ENCODE assay signal across 21 cellular contexts in the genomic region with DNA sequence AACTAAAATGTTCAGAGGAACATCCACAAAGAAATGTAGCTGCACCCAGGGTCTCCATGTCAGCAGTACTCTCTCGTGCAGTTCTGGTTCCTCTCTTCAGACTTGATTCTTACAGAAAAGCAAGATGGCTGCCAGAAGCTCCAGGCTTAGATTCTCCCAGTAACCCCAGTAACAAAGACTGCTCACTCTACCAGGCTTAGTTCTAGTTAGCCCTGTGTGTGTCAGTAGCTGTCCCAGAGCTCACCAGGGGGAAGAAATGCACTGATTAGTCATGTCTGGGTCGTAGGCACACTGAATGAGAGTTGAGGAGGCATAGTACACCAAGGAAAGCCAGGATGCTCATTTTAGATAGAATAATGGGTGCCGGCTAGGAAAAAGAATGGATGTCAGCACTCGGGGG.
DNase-seq lines count a peak whose midpoint lies in the region; ATAC-seq, FAIRE-seq and TF ChIP-seq lines count a peak whose summit lies in the region.
"Had no signal": no experiment of that assay in that cellular context is flagged by ENCODE, and none has a peak within 500 bp of the region (broad histone marks: within the 10 kb centered on the region; RNA-seq: fewer than 3 reads in every experiment).

No MANE protein-coding gene starts in this region.

- no peak overlapping the region for H3K4me3 Mint-ChIP-seq in neural progenitor cell
- H3K4me3 Mint-ChIP-seq in activated naive CD4-positive, alpha-beta T cell treated with anti-CD3 and anti-CD28 coated beads, Interleukin-2, amount 10 ng/mL, durations not matched to agents 7 days and 5 days = no peak overlapping the region
- no peak overlapping the region for H3K4me3 Mint-ChIP-seq in activated CD4-positive, alpha-beta memory T cell treated with anti-CD3 and anti-CD28 coated beads for 36 hours
- H3K4me3 Mint-ChIP-seq: CD4-positive, alpha-beta T cell had no signal

- no peaks in the 10 kb centered on the region for H3F3A ChIP-seq in neural progenitor cell (ENCODE audit: low read depth)

- no peaks in the 10 kb centered on the region for H3K4me1 ChIP-seq in keratinocyte (ENCODE audit: control insufficient read depth, extremely low read depth, insufficient read depth, low read length)
- peaks cover 15% of the 10 kb centered on the region for H3K4me1 ChIP-seq in neural progenitor cell
- H3K4me1 ChIP-seq: A549, Caco-2 had no signal

- DNase-seq in HCEC 1CT = peak; percentile 32
- peak; percentile 25 for DNase-seq in bronchial epithelial cell (ENCODE audit: low read depth)
- DNase-seq in keratinocyte (ENCODE audit: low read depth, low spot score) = no peak
- no peak for DNase-seq in neural progenitor cell (ENCODE audit: low spot score)
- no peak for DNase-seq in DMS53 (lab: John Stamatoyannopoulos, UW)
- no peak for DNase-seq in activated naive CD4-positive, alpha-beta T cell treated with anti-CD3 and anti-CD28 coated beads, Interleukin-2, amount 10 ng/mL, durations not matched to agents 7 days and 5 days
- no peak for DNase-seq in activated CD4-positive, alpha-beta memory T cell treated with anti-CD3 and anti-CD28 coated beads for 36 hours
- DNase-seq: AML-193; Caco-2; CD4-positive, alpha-beta T cell; DMS79; GDM1; GOT3; H7 had no signal

- H3K27me3 ChIP-seq in bronchial epithelial cell (ENCODE audit: control insufficient read depth, insufficient read depth, low read length) (no peaks in the 10 kb centered on the region), keratinocyte (ENCODE audit: control insufficient read depth, extremely low read depth, insufficient read depth, low read length) (no peaks in the 10 kb centered on the region), neural progenitor cell (no peaks in the 10 kb centered on the region)

- H3K36me3 Mint-ChIP-seq in neural progenitor cell = no peaks in the 10 kb centered on the region
- no peaks in the 10 kb centered on the region for H3K36me3 Mint-ChIP-seq in activated naive CD4-positive, alpha-beta T cell treated with anti-CD3 and anti-CD28 coated beads, Interleukin-2, amount 10 ng/mL, durations not matched to agents 7 days and 5 days
- H3K36me3 Mint-ChIP-seq in activated CD4-positive, alpha-beta memory T cell treated with anti-CD3 and anti-CD28 coated beads for 36 hours = no peaks in the 10 kb centered on the region

- H3K27ac ChIP-seq in keratinocyte (ENCODE audit: control insufficient read depth, insufficient read depth, low read length) (no peak overlapping the region), neural progenitor cell (no peak overlapping the region)
- H3K27ac ChIP-seq: 22Rv1, A549, C4-2B had no signal

- POLR2A ChIA-PET in activated CD4-positive, alpha-beta memory T cell treated with anti-CD3 and anti-CD28 coated beads for 36 hours (lab: Charles Lee) = no interaction called here

- H3K4me2 ChIP-seq in keratinocyte (ENCODE audit: control insufficient read depth, extremely low read depth, insufficient read depth, low read depth, low read length) = no peak overlapping the region
- H3K4me2 ChIP-seq in neural progenitor cell = no peak overlapping the region
- H3K4me2 ChIP-seq: A549 had no signal

- CTCF ChIA-PET in activated naive CD4-positive, alpha-beta T cell treated with anti-CD3 and anti-CD28 coated beads, Interleukin-2, amount 10 ng/mL, durations not matched to agents 7 days and 5 days (lab: Charles Lee) = no interaction called here
- CTCF ChIA-PET in activated CD4-positive, alpha-beta memory T cell treated with anti-CD3 and anti-CD28 coated beads for 36 hours (lab: Charles Lee) = no interaction called here

- dilution Hi-C loops in keratinocyte (cut with MboI; ENCODE audit: extremely low pct_ligation_motif_present, low sequenced_read_pairs) = no loop called here

- peaks cover 21% of the 10 kb centered on the region for H3K4me1 Mint-ChIP-seq in neural progenitor cell
- no peaks in the 10 kb centered on the region for H3K4me1 Mint-ChIP-seq in activated naive CD4-positive, alpha-beta T cell treated with anti-CD3 and anti-CD28 coated beads, Interleukin-2, amount 10 ng/mL, durations not matched to agents 7 days and 5 days
- no peaks in the 10 kb centered on the region for H3K4me1 Mint-ChIP-seq in activated CD4-positive, alpha-beta memory T cell treated with anti-CD3 and anti-CD28 coated beads for 36 hours (ENCODE audit: low read depth)

- H3K36me3 ChIP-seq in bronchial epithelial cell (ENCODE audit: control insufficient read depth, insufficient read depth, low read length) (no peaks in the 10 kb centered on the region), keratinocyte (ENCODE audit: control insufficient read depth in 2 of 2, extremely low read depth in 1 of 2, insufficient read depth in 2 of 2, low read length in 2 of 2) (no peaks in the 10 kb centered on the region), neural progenitor cell (no peaks in the 10 kb centered on the region)

- FAIRE-seq in bronchial epithelial cell (lab: Jason Lieb, UNC) = no peak
- peak; percentile 32 for FAIRE-seq in keratinocyte (lab: Jason Lieb, UNC)
- FAIRE-seq: A549, D721Med, GM12892, GM18507 had no signal

- H3K9me3 Mint-ChIP-seq in neural progenitor cell = no peaks in the 10 kb centered on the region
- H3K9me3 Mint-ChIP-seq in activated naive CD4-positive, alpha-beta T cell treated with anti-CD3 and anti-CD28 coated beads, Interleukin-2, amount 10 ng/mL, durations not matched to agents 7 days and 5 days = peaks cover 5% of the 10 kb centered on the region
- H3K9me3 Mint-ChIP-seq in activated CD4-positive, alpha-beta memory T cell treated with anti-CD3 and anti-CD28 coated beads for 36 hours = no peaks in the 10 kb centered on the region
- H3K9me3 Mint-ChIP-seq: CD4-positive, alpha-beta T cell had no signal

- H3K9me3 ChIP-seq in keratinocyte (ENCODE audit: control insufficient read depth, low read depth, low read length) = no peaks in the 10 kb centered on the region
- no peaks in the 10 kb centered on the region for H3K9me3 ChIP-seq in neural progenitor cell (ENCODE audit: low read depth)
- H3K9me3 ChIP-seq: A549 had no signal

- H3K27me3 Mint-ChIP-seq in neural progenitor cell (ENCODE audit: insufficient read depth, low read depth) = no peaks in the 10 kb centered on the region
- no peaks in the 10 kb centered on the region for H3K27me3 Mint-ChIP-seq in activated naive CD4-positive, alpha-beta T cell treated with anti-CD3 and anti-CD28 coated beads, Interleukin-2, amount 10 ng/mL, durations not matched to agents 7 days and 5 days
- H3K27me3 Mint-ChIP-seq in activated CD4-positive, alpha-beta memory T cell treated with anti-CD3 and anti-CD28 coated beads for 36 hours = no peaks in the 10 kb centered on the region
- H3K27me3 Mint-ChIP-seq: CD4-positive, alpha-beta T cell had no signal

- H4K20me1 ChIP-seq in keratinocyte (ENCODE audit: control insufficient read depth, extremely low read depth, insufficient read depth, low read length) (no peaks in the 10 kb centered on the region), neural progenitor cell (ENCODE audit: low read depth) (no peaks in the 10 kb centered on the region)

- H3K4me3 ChIP-seq in bronchial epithelial cell (ENCODE audit: low read depth, low read length) (no peak overlapping the region), keratinocyte (ENCODE audit: control insufficient read depth in 2 of 3, extremely low read depth in 1 of 3, insufficient read depth in 2 of 3, low read depth in 1 of 3, low read length in 3 of 3) (no peak overlapping the region), neural progenitor cell (no peak overlapping the region)
- H3K4me3 ChIP-seq: A549 had no signal

- ATAC-seq in GM18868 (IDR thresholded peaks at IDR 0.05; ENCODE audit: unreplicated experiment) = no peak
- ATAC-seq: A549 had no signal

- H3K9ac ChIP-seq in keratinocyte (ENCODE audit: control insufficient read depth, extremely low read depth, insufficient read depth, low read length) (no peak overlapping the region), neural progenitor cell (no peak overlapping the region)

- H3K79me2 ChIP-seq in keratinocyte (ENCODE audit: control insufficient read depth, insufficient read depth, low read length) (no peaks in the 10 kb centered on the region), neural progenitor cell (ENCODE audit: low read depth) (no peaks in the 10 kb centered on the region)

- no peaks in the 10 kb centered on the region for H3K9me1 ChIP-seq in keratinocyte (ENCODE audit: control insufficient read depth, extremely low read depth, insufficient read depth, low read length)

- no peak overlapping the region for H3K27ac Mint-ChIP-seq in neural progenitor cell
- no peak overlapping the region for H3K27ac Mint-ChIP-seq in activated naive CD4-positive, alpha-beta T cell treated with anti-CD3 and anti-CD28 coated beads, Interleukin-2, amount 10 ng/mL, durations not matched to agents 7 days and 5 days
- H3K27ac Mint-ChIP-seq in activated CD4-positive, alpha-beta memory T cell treated with anti-CD3 and anti-CD28 coated beads for 36 hours = no peak overlapping the region
- H3K27ac Mint-ChIP-seq: CD4-positive, alpha-beta T cell had no signal

- intact Hi-C loops in activated CD4-positive, alpha-beta memory T cell treated with anti-CD3 and anti-CD28 coated beads for 36 hours (cut with micrococcal nuclease) = no loop called here

- TF ChIP-seq CTCF in bronchial epithelial cell (IDR thresholded peaks at IDR 0.05; ENCODE audit: insufficient read depth, low read length, severe bottlenecking) = no peak
- no peak for TF ChIP-seq CTCF in keratinocyte (optimal IDR thresholded peaks at IDR 0.05 in 1 of 3, IDR thresholded peaks at IDR 0.05 in 1 of 3, conservative IDR thresholded peaks at IDR 0.05 in 1 of 3; ENCODE audit: extremely low read depth in 1 of 3, insufficient read depth in 2 of 3, low read length in 3 of 3)
- no peak for TF ChIP-seq CTCF in neural progenitor cell (IDR thresholded peaks at IDR 0.05)

- H2AFZ ChIP-seq in keratinocyte (ENCODE audit: control insufficient read depth, low read length) = no peak overlapping the region
- peak overlapping the region; percentile 43 for H2AFZ ChIP-seq in neural progenitor cell (replicated peaks)

Comparison
In these comparisons a context has a peak if more than half of its experiments do, and no peak if none do; other contexts are left out.
1. DNase-seq: peak in HCEC 1CT (single experiment) and bronchial epithelial cell (single experiment); none in keratinocyte (single experiment), neural progenitor cell (single experiment), DMS53 (single experiment), activated naive CD4-positive, alpha-beta T cell treated with anti-CD3 and anti-CD28 coated beads, Interleukin-2, amount 10 ng/mL, durations not matched to agents 7 days and 5 days (single experiment) and activated CD4-positive, alpha-beta memory T cell treated with anti-CD3 and anti-CD28 coated beads for 36 hours (single experiment).